ENCODE assay signal across 9 cellular contexts in genomic region chr19:35828694-35829301, GRCh38. TPM values are rescaled to one million over a fixed set of nuclear protein-coding genes. Genes with fewer than 3 reads are reported as not detected.
DNase-seq lines count a peak whose midpoint lies in the region; ATAC-seq, FAIRE-seq and TF ChIP-seq lines count a peak whose summit lies in the region.
"Had no signal": no experiment of that assay in that cellular context is flagged by ENCODE, and none has a peak within 500 bp of the region (broad histone marks: within the 10 kb centered on the region; RNA-seq: fewer than 3 reads in every experiment).

No MANE protein-coding gene starts in this region.

- H3K27me3 Mint-ChIP-seq in GM23338 (ENCODE audit: insufficient read depth, low read depth, poor library complexity) = peaks cover 9% of the 10 kb centered on the region

- H3K36me3 Mint-ChIP-seq in GM23338 (ENCODE audit: low read depth) = no peaks in the 10 kb centered on the region

- no peaks in the 10 kb centered on the region for H3K79me2 ChIP-seq in GM23338 (replicated peaks; ENCODE audit: insufficient read depth)

- no peak overlapping the region for H3K27ac Mint-ChIP-seq in GM23338

- no peak overlapping the region for H3K9ac ChIP-seq in SK-N-MC (ENCODE audit: insufficient read length)
- no peak overlapping the region for H3K9ac ChIP-seq in kidney (ENCODE audit: low read length in 2 of 2)

- no peak for FAIRE-seq in kidney (lab: Jason Lieb, UNC)

- H3K27me3 ChIP-seq in GM23338 (ENCODE audit: insufficient read depth) = no peaks in the 10 kb centered on the region

- TF ChIP-seq CTCF in GM23338 (conservative IDR thresholded peaks at IDR 0.05; ENCODE audit: low read depth in 2 of 2) (no peak), astrocyte of the spinal cord (IDR thresholded peaks at IDR 0.05; ENCODE audit: low read depth, low read length) (no peak), kidney (IDR thresholded peaks at IDR 0.05; ENCODE audit: borderline replicate concordance, extremely low read depth, insufficient read depth) (no peak)

- no peak overlapping the region for H3K4me3 Mint-ChIP-seq in GM23338

- no peak overlapping the region for H3K4me2 ChIP-seq in GM23338

- no peaks in the 10 kb centered on the region for H3K4me1 ChIP-seq in GM23338 (ENCODE audit: insufficient read depth)
- no peaks in the 10 kb centered on the region for H3K4me1 ChIP-seq in kidney (ENCODE audit: control insufficient read depth in 1 of 2, insufficient read depth in 1 of 2, low read depth in 1 of 2, low read length in 2 of 2)

- in situ Hi-C loops in astrocyte of the spinal cord (cut with HindIII; ENCODE audit: low sequenced_read_pairs) = no loop called here

- no peaks in the 10 kb centered on the region for H3K4me1 Mint-ChIP-seq in GM23338

- no peaks in the 10 kb centered on the region for H3K9me3 Mint-ChIP-seq in GM23338

- H3K4me3 ChIP-seq in GM23338 (no peak overlapping the region), SK-N-MC (no peak overlapping the region), astrocyte of the spinal cord (ENCODE audit: low read depth, low read length) (no peak overlapping the region), kidney (ENCODE audit: low read length in 2 of 2) (no peak overlapping the region)

- H2AFZ ChIP-seq in GM23338 = no peak overlapping the region

- no peaks in the 10 kb centered on the region; the same call in 1 of the 2 replicates for H4K20me1 ChIP-seq in GM23338 (replicated peaks; ENCODE audit: insufficient read depth)

- ATAC-seq in GM23338 (peak; percentile 99), GM21529 (IDR thresholded peaks at IDR 0.05; ENCODE audit: unreplicated experiment) (no peak), HG02588 (IDR thresholded peaks at IDR 0.05; ENCODE audit: unreplicated experiment) (no peak), GM19035 (IDR thresholded peaks at IDR 0.05; ENCODE audit: unreplicated experiment) (no peak)

- H3K27ac ChIP-seq in GM23338 (ENCODE audit: low read depth) = no peak overlapping the region
- no peak overlapping the region for H3K27ac ChIP-seq in SK-N-MC
- no peak overlapping the region for H3K27ac ChIP-seq in kidney (ENCODE audit: low read depth in 2 of 2, low read length in 2 of 2)
- H3K27ac ChIP-seq: epithelial cell of prostate had no signal

- no peaks in the 10 kb centered on the region for H3K9me2 ChIP-seq in GM23338 (ENCODE audit: insufficient read depth)

- H3K36me3 ChIP-seq in GM23338 (ENCODE audit: insufficient read depth) (no peaks in the 10 kb centered on the region), SK-N-MC (ENCODE audit: insufficient read depth, low read length) (no peaks in the 10 kb centered on the region), kidney (ENCODE audit: control insufficient read depth in 1 of 2, insufficient read depth in 2 of 2, low read length in 2 of 2) (no peaks in the 10 kb centered on the region)

- DNase-seq in GM23338 (ENCODE audit: low spot score) (peak; percentile 93), SK-N-MC (ENCODE audit: low read depth, low spot score) (peak; percentile 14), astrocyte of the spinal cord (ENCODE audit: low read depth, low spot score) (peak; percentile 59), kidney (peak; percentile 81)
- peak; percentile 8 to 38 (median 23) for DNase-seq in stimulated activated CD4-positive, alpha-beta T cell treated with anti-CD3 and anti-CD28 coated beads, TNF-alpha, amount 100 ng/mL, for 48 hours (ENCODE audit: low read depth in 3 of 3)

- H3K9me3 ChIP-seq in SK-N-MC (ENCODE audit: low read depth, low read length) = no peaks in the 10 kb centered on the region
- H3K9me3 ChIP-seq in kidney (ENCODE audit: control insufficient read depth in 1 of 2, low read length in 2 of 2) = no peaks in the 10 kb centered on the region

- intact Hi-C loops in kidney (cut with DNase I) = no loop called here

- H3F3A ChIP-seq in GM23338 (replicated peaks; ENCODE audit: low read depth) = 0 out of 2 replicates have a peak, but pooled peaks cover 6% of the 10 kb centered on the region

TF ChIP-seq in GM23338, 12 proteins besides CTCF, POLR2A, EP300 and RAD21:
- peak; percentile 99 for TF ChIP-seq REST (IDR thresholded peaks at IDR 0.05; ENCODE audit: unreplicated experiment)
- no peak for TF ChIP-seq EZH2phosphoT487 (IDR thresholded peaks at IDR 0.05; ENCODE audit: unreplicated experiment)
- TF ChIP-seq JUNB (IDR thresholded peaks at IDR 0.05; ENCODE audit: unreplicated experiment) = no peak

RNA-seq across cellular contexts. Expression of gene PRODH2, which starts 16.2 kb away (rescaled TPM):
- total RNA-seq in GM23338 (2014; rRNA removed; shearing (Covaris generic)) = not detected in 2 replicates
- not detected in 2 replicates for polyA plus RNA-seq in GM23338 (2016; fragmentation: Nextera tagmentation; extraction: Ambion mirVana)
- 9.0 TPM for total RNA-seq in kidney
- 409 TPM for polyA plus RNA-seq in kidney (ENCODE audit: insufficient read depth, low read depth, low replicate concordance)

RNA-seq across cellular contexts. Expression of gene NPHS1, which starts 23.5 kb away (rescaled TPM):
- total RNA-seq in GM23338 (2014; rRNA removed; shearing (Covaris generic)) = 0.58 and 1.0 TPM in 2 replicates
- polyA plus RNA-seq in GM23338 (2016; fragmentation: Nextera tagmentation; extraction: Ambion mirVana) (0.47 and 1.3 TPM in 2 replicates), kidney (ENCODE audit: insufficient read depth, low read depth, low replicate concordance) (39.7 TPM)
- total RNA-seq in kidney = 0.25 TPM

RNA-seq across cellular contexts. Expression of gene KIRREL2, which starts 27.9 kb away (rescaled TPM):
- 9.9 and 13.1 TPM in 2 replicates for total RNA-seq in GM23338 (2014; rRNA removed; shearing (Covaris generic))
- polyA plus RNA-seq in GM23338 (2016; fragmentation: Nextera tagmentation; extraction: Ambion mirVana) (3.6 and 3.8 TPM in 2 replicates), kidney (ENCODE audit: insufficient read depth, low read depth, low replicate concordance) (0.82 TPM)
- total RNA-seq in kidney = not detected

RNA-seq across cellular contexts. Expression of gene APLP1, which starts 39.6 kb away (rescaled TPM):
- total RNA-seq in GM23338 (2014; rRNA removed; shearing (Covaris generic)) = 28.2 and 30.2 TPM in 2 replicates
- polyA plus RNA-seq in GM23338 (2016; fragmentation: Nextera tagmentation; extraction: Ambion mirVana) (36.0 and 39.0 TPM in 2 replicates), kidney (ENCODE audit: insufficient read depth, low read depth, low replicate concordance) (13.6 TPM)
- 3.8 TPM for total RNA-seq in kidney

RNA-seq across cellular contexts. Expression of gene ARHGAP33, which starts 53.4 kb away (rescaled TPM):
- 17.7 and 22.1 TPM in 2 replicates for total RNA-seq in GM23338 (2014; rRNA removed; shearing (Covaris generic))
- polyA plus RNA-seq in GM23338 (2016; fragmentation: Nextera tagmentation; extraction: Ambion mirVana) (10.3 and 11.6 TPM in 2 replicates), kidney (ENCODE audit: insufficient read depth, low read depth, low replicate concordance) (5.6 TPM)
- total RNA-seq in kidney = 18.5 TPM

Comparison
In these comparisons a context has a peak if more than half of its experiments do, and no peak if none do; other contexts are left out.
1. DNase-seq: peak in every context shown above with its lines; median percentile 93 in GM23338; 81 in kidney; 59 in astrocyte of the spinal cord; 23 in stimulated activated CD4-positive, alpha-beta T cell treated with anti-CD3 and anti-CD28 coated beads, TNF-alpha, amount 100 ng/mL, for 48 hours; 14 in SK-N-MC.
2. RNA of gene PRODH2, which starts 16.2 kb away (total RNA-seq): 9.0 TPM in kidney (single experiment); not detected in GM23338; every median in the first group is over 10 times any median in the second.
3. RNA of gene KIRREL2, which starts 27.9 kb away (total RNA-seq): 9.9 to 13.1 TPM in GM23338; not detected in kidney (single experiment); every median in the first group is over 10 times any median in the second.